20 cellular contexts compared by ENCODE assay signal in genomic region chr10:118809821-118810220, GRCh38.
"Had no signal": no experiment of that assay in that cellular context is flagged by ENCODE, and none has a peak within 500 bp of the region (broad histone marks: within the 10 kb centered on the region; RNA-seq: fewer than 3 reads in every experiment).

No MANE protein-coding gene starts in this region.

- H3K9me3 Mint-ChIP-seq: naive B cell; natural killer cell treated with Interleukin-12 subunit alpha and Interleukin-12 subunit beta and Interleukin-15 and Interleukin-18, amount 100 ng/mL, for 72 hours; neural crest cell; stimulated activated naive CD8-positive, alpha-beta T cell treated with anti-CD3 and anti-CD28 coated beads, Interleukin-15, amount 100 ng/mL, for 72 hours; type B pancreatic cell had no signal

- H3K4me3 Mint-ChIP-seq: naive B cell; natural killer cell treated with Interleukin-12 subunit alpha and Interleukin-12 subunit beta and Interleukin-15 and Interleukin-18, amount 100 ng/mL, for 72 hours; neural crest cell; stimulated activated naive CD8-positive, alpha-beta T cell treated with anti-CD3 and anti-CD28 coated beads, Interleukin-15, amount 100 ng/mL, for 72 hours; type B pancreatic cell had no signal

- H3K9me3 ChIP-seq: esophagus muscularis mucosa, left lung, mucosa of descending colon, right lobe of liver, testis, tibial artery had no signal

- ATAC-seq: mucosa of descending colon; natural killer cell treated with Interleukin-12 subunit alpha and Interleukin-12 subunit beta and Interleukin-15 and Interleukin-18, amount 100 ng/mL, for 72 hours; stimulated activated naive CD8-positive, alpha-beta T cell treated with anti-CD3 and anti-CD28 coated beads, Interleukin-15, amount 100 ng/mL, for 72 hours had no signal

- H3K4me3 ChIP-seq: esophagus muscularis mucosa, left lung, mucosa of descending colon, right lobe of liver, testis, tibial artery had no signal

- H3K4me1 Mint-ChIP-seq: naive B cell; stimulated activated naive CD8-positive, alpha-beta T cell treated with anti-CD3 and anti-CD28 coated beads, Interleukin-15, amount 100 ng/mL, for 72 hours had no signal

- H3K27ac ChIP-seq: esophagus muscularis mucosa, left lung, right lobe of liver, testis, tibial artery had no signal

- H3K27me3 Mint-ChIP-seq: stimulated activated naive CD8-positive, alpha-beta T cell treated with anti-CD3 and anti-CD28 coated beads, Interleukin-15, amount 100 ng/mL, for 72 hours had no signal

- H3K27ac Mint-ChIP-seq: naive B cell; natural killer cell treated with Interleukin-12 subunit alpha and Interleukin-12 subunit beta and Interleukin-15 and Interleukin-18, amount 100 ng/mL, for 72 hours; stimulated activated naive CD8-positive, alpha-beta T cell treated with anti-CD3 and anti-CD28 coated beads, Interleukin-15, amount 100 ng/mL, for 72 hours; type B pancreatic cell had no signal

- H3K36me3 ChIP-seq: esophagus muscularis mucosa, left lung, right lobe of liver, tibial artery had no signal

- H3K4me1 ChIP-seq: esophagus muscularis mucosa, left lung, right lobe of liver, testis, tibial artery had no signal

- H3K27me3 ChIP-seq: esophagus muscularis mucosa, right lobe of liver, testis had no signal

- H3K36me3 Mint-ChIP-seq: natural killer cell treated with Interleukin-12 subunit alpha and Interleukin-12 subunit beta and Interleukin-15 and Interleukin-18, amount 100 ng/mL, for 72 hours; type B pancreatic cell had no signal

- DNase-seq: central memory CD4-positive, alpha-beta T cell; effector CD8-positive, alpha-beta T cell; kidney; left lung; mammary epithelial cell; mucosa of descending colon; naive B cell; right lobe of liver; small intestine; stimulated activated CD4-positive, alpha-beta T cell treated with anti-CD3 and anti-CD28 coated beads, Interleukin-15, amount 100 ng/mL, for 24 hours; stimulated activated CD4-positive, alpha-beta T cell treated with anti-CD3 and anti-CD28 coated beads, Interleukin-4, amount 100 ng/mL, for 1 hour; stimulated activated CD8-positive, alpha-beta memory T cell treated with anti-CD3 and anti-CD28 coated beads, Interleukin-4, amount 100 ng/mL, for 48 hours; stimulated activated naive CD4-positive, alpha-beta T cell; stimulated activated naive CD8-positive, alpha-beta T cell treated with anti-CD3 and anti-CD28 coated beads, Interleukin-15, amount 100 ng/mL, for 72 hours; testis; tibial artery had no signal
